ENCODE assay signal across 8 cellular contexts in genomic region chr12:176321-177181, GRCh38. TPM values are rescaled to one million over a fixed set of nuclear protein-coding genes. Genes with fewer than 3 reads are reported as not detected.
DNase-seq lines count a peak whose midpoint lies in the region; ATAC-seq and TF ChIP-seq lines count a peak whose summit lies in the region.

No MANE protein-coding gene starts in this region.

- peak overlapping the region; percentile 95 for H2AK5ac ChIP-seq in neuronal stem cell (ENCODE audit: low read depth, low read length)

- H3K36me3 Mint-ChIP-seq in endothelial cell (ENCODE audit: low read depth, unreplicated experiment), result peaks cover 4% of the 10 kb centered on the region
- H3K36me3 Mint-ChIP-seq in activated naive CD8-positive, alpha-beta T cell treated with anti-CD3 and anti-CD28 coated beads for 36 hours, result no peaks in the 10 kb centered on the region

- H3K27me3 Mint-ChIP-seq in endothelial cell (ENCODE audit: unreplicated experiment), result peaks cover 14% of the 10 kb centered on the region
- peaks cover 22% of the 10 kb centered on the region for H3K27me3 Mint-ChIP-seq in activated naive CD8-positive, alpha-beta T cell treated with anti-CD3 and anti-CD28 coated beads for 36 hours

- H3K4me3 ChIP-seq in neuronal stem cell (ENCODE audit: low read length in 2 of 2), result no peak overlapping the region

- H3K9me3 ChIP-seq in neuronal stem cell (replicated peaks in 1 of 2; ENCODE audit: control insufficient read depth in 2 of 2, insufficient read depth in 1 of 2, low read depth in 1 of 2, low read length in 2 of 2), result no peaks in the 10 kb centered on the region

- peak overlapping the region; percentile 41 for H3K18ac ChIP-seq in neuronal stem cell (ENCODE audit: low read length)

- peak; percentile 76 for DNase-seq in EH (ENCODE audit: low read depth)
- peak; percentile 43 for DNase-seq in NCI-H82 treated with DMSO at 0.1 percent for 48 hours (lab: John Stamatoyannopoulos, UW; ENCODE audit: unreplicated experiment)
- no peak for DNase-seq in endothelial cell (ENCODE audit: low spot score)
- no peak for DNase-seq in neuronal stem cell (ENCODE audit: low spot score)
- no peak for DNase-seq in cortex of kidney (lab: John Stamatoyannopoulos, UW)
- no peak for DNase-seq in stimulated activated CD4-positive, alpha-beta T cell treated with anti-CD3 and anti-CD28 coated beads, Interleukin-12 subunit alpha, Interleukin-12 subunit beta, amount 100 ng/mL, for 4 hours
- DNase-seq in activated naive CD8-positive, alpha-beta T cell treated with anti-CD3 and anti-CD28 coated beads for 36 hours, result no peak

- no peaks in the 10 kb centered on the region for H3K9me3 Mint-ChIP-seq in endothelial cell (ENCODE audit: unreplicated experiment)
- H3K9me3 Mint-ChIP-seq in activated naive CD8-positive, alpha-beta T cell treated with anti-CD3 and anti-CD28 coated beads for 36 hours, result no peaks in the 10 kb centered on the region

- H3K4me2 ChIP-seq in neuronal stem cell (ENCODE audit: insufficient read depth, low read length, poor library complexity, severe bottlenecking), result no peak overlapping the region

- peak overlapping the region; percentile 72 for H4K8ac ChIP-seq in neuronal stem cell (ENCODE audit: low read depth, low read length)

- TF ChIP-seq CTCF in endothelial cell (IDR thresholded peaks at IDR 0.05; ENCODE audit: unreplicated experiment), result no peak

- H3K4me1 ChIP-seq in neuronal stem cell (ENCODE audit: control insufficient read depth in 2 of 2, insufficient read depth in 1 of 2, low read depth in 1 of 2, low read length in 2 of 2), result peaks cover 0 to 12% of the 10 kb centered on the region in 2 donors

- H3K4ac ChIP-seq in neuronal stem cell (ENCODE audit: low read length), result peak overlapping the region; percentile 30

- H3K27ac ChIP-seq in neuronal stem cell (replicated peaks; ENCODE audit: low read length), result no peak overlapping the region

- H2BK12ac ChIP-seq in neuronal stem cell (ENCODE audit: low read length), result peak overlapping the region; percentile 84

- ATAC-seq in GM18519 (IDR thresholded peaks at IDR 0.05; ENCODE audit: low FRiP score, unreplicated experiment), result no peak

- H4K91ac ChIP-seq in neuronal stem cell (ENCODE audit: low read depth, low read length, poor library complexity), result no peak overlapping the region

- WGBS in neuronal stem cell (ENCODE audit: extremely low coverage in 2 of 2, insufficient read length in 2 of 2, insufficient replicate concordance in 1 of 2), 2 donors, result no CpG with 5 or more reads among the region's 16 CpGs

- H2AFZ ChIP-seq in neuronal stem cell (ENCODE audit: low read length), result no peak overlapping the region

- no peak overlapping the region for H2BK120ac ChIP-seq in neuronal stem cell (ENCODE audit: low read depth, low read length)

- H2BK15ac ChIP-seq in neuronal stem cell (ENCODE audit: low read length), result peak overlapping the region; percentile 77

- no peak overlapping the region for H3K27ac Mint-ChIP-seq in endothelial cell (ENCODE audit: unreplicated experiment)
- H3K27ac Mint-ChIP-seq in activated naive CD8-positive, alpha-beta T cell treated with anti-CD3 and anti-CD28 coated beads for 36 hours, result no peak overlapping the region

- H3K14ac ChIP-seq in neuronal stem cell (ENCODE audit: low read length), result no peak overlapping the region

- peaks cover 0 to 34% (median 0%) of the 10 kb centered on the region in 3 experiments for H3K27me3 ChIP-seq in neuronal stem cell (ENCODE audit: control insufficient read depth in 3 of 3, insufficient read depth in 3 of 3, low read depth in 1 of 3, low read length in 3 of 3)

- peaks cover 26% of the 10 kb centered on the region for H3K4me1 Mint-ChIP-seq in endothelial cell (ENCODE audit: unreplicated experiment)
- peaks cover 5% of the 10 kb centered on the region for H3K4me1 Mint-ChIP-seq in activated naive CD8-positive, alpha-beta T cell treated with anti-CD3 and anti-CD28 coated beads for 36 hours

- no peak overlapping the region for H3K9ac ChIP-seq in neuronal stem cell (ENCODE audit: low read depth, low read length, poor library complexity)

- peak overlapping the region; percentile 44 for H3K4me3 Mint-ChIP-seq in endothelial cell (ENCODE audit: unreplicated experiment)
- no peak overlapping the region for H3K4me3 Mint-ChIP-seq in activated naive CD8-positive, alpha-beta T cell treated with anti-CD3 and anti-CD28 coated beads for 36 hours

- H3K79me1 ChIP-seq in neuronal stem cell (ENCODE audit: low read depth, low read length), result peaks cover 2% of the 10 kb centered on the region

- peak overlapping the region; percentile 47 for H2BK5ac ChIP-seq in neuronal stem cell (ENCODE audit: low read length)

- H3K23ac ChIP-seq in neuronal stem cell (ENCODE audit: low read depth, low read length, poor library complexity), result peak overlapping the region; percentile 44

- no peaks in the 10 kb centered on the region for H3K36me3 ChIP-seq in neuronal stem cell (replicated peaks in 1 of 2; ENCODE audit: control insufficient read depth in 2 of 2, insufficient read depth in 2 of 2, low read length in 2 of 2)

RNA-seq across cellular contexts. Expression of gene SLC6A12, which starts 37.4 kb away (rescaled TPM):
- 0.26 TPM for total RNA-seq in endothelial cell (ENCODE audit: unreplicated experiment)
- polyA plus RNA-seq in neuronal stem cell (2013, experiment 1 of 2), result 0.18 TPM
- 0.22 TPM for polyA plus RNA-seq in neuronal stem cell (2013, experiment 2 of 2)
- total RNA-seq in activated naive CD8-positive, alpha-beta T cell treated with anti-CD3 and anti-CD28 coated beads for 36 hours, result not detected

Comparison
In these comparisons a context has a peak if more than half of its experiments do, and no peak if none do; other contexts are left out.
1. DNase-seq: peak in EH (single experiment) and NCI-H82 treated with DMSO at 0.1 percent for 48 hours (single experiment); none in endothelial cell (single experiment), neuronal stem cell (single experiment), cortex of kidney (single experiment), stimulated activated CD4-positive, alpha-beta T cell treated with anti-CD3 and anti-CD28 coated beads, Interleukin-12 subunit alpha, Interleukin-12 subunit beta, amount 100 ng/mL, for 4 hours (single experiment) and activated naive CD8-positive, alpha-beta T cell treated with anti-CD3 and anti-CD28 coated beads for 36 hours (single experiment).